ENCODE assay signal across 1 cellular context in the genomic region with DNA sequence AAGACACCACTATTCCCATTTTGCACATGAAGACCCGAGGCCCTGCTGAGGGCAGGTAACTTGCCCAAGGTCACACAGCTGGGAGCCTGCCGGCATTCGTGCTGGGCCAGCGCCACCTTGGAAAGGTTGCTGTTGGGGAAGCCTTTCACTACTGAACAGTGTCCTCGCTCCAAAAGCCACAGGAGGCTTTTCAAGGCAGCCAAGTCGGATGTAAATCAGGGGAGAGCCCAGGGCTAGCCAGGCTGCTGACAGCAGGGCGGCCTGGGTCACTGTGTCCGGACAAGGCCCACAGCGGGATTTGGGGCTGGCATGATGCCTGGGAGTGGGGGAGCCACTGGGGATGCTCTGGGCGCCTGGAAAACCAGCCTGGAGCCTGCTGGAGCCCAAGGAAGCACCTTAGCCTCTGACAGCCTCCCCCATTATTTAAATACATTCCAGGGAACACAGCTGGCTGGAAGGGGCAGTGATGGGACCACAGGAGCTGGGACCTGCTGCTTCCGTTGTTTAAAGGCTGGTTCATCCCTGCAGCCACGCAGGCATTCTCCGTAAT.
TF ChIP-seq lines count a peak whose summit lies in the region.

No MANE protein-coding gene starts in this region.

TF ChIP-seq in K562, 482 proteins besides CTCF, POLR2A, EP300 and RAD21:
- TF ChIP-seq ZSCAN32 (CRISPR knock-in tag; IDR thresholded peaks at IDR 0.05) (no peak), PML (IDR thresholded peaks at IDR 0.05; ENCODE audit: low read length) (0 out of 2 replicates have a peak, but pooled peaks have one; percentile 12), EP400 (IDR thresholded peaks at IDR 0.05) (no peak), E4F1 (CRISPR knock-in tag; IDR thresholded peaks at IDR 0.05; ENCODE audit: borderline replicate concordance) (no peak), DPF2 (IDR thresholded peaks at IDR 0.05) (no peak), SNRNP70 (optimal IDR thresholded peaks at IDR 0.05; ENCODE audit: low read depth, low read length) (peak; percentile 17), E2F4 (CRISPR knock-in tag; IDR thresholded peaks at IDR 0.05; ENCODE audit: low read depth) (no peak), USF2 (CRISPR knock-in tag; IDR thresholded peaks at IDR 0.05) (no peak), MAFK (IDR thresholded peaks at IDR 0.05; ENCODE audit: low read length) (no peak), HEY1 (CRISPR knock-in tag; IDR thresholded peaks at IDR 0.05; ENCODE audit: borderline replicate concordance) (no peak), L3MBTL2 (IDR thresholded peaks at IDR 0.05) (no peak), POLR2G (IDR thresholded peaks at IDR 0.05; ENCODE audit: low read depth, low read length) (peak; percentile 70), ZBTB12 (CRISPR knock-in tag; IDR thresholded peaks at IDR 0.05) (no peak), GATAD2A (IDR thresholded peaks at IDR 0.05) (no peak), RBFOX2 (IDR thresholded peaks at IDR 0.05; ENCODE audit: low read depth, low read length) (peak; percentile 66), POLR2B (IDR thresholded peaks at IDR 0.05; ENCODE audit: low read depth, partially characterized antibody) (peak; percentile 32), ILK (tag; IDR thresholded peaks at IDR 0.05; ENCODE audit: borderline replicate concordance, low read depth) (no peak), ZBTB26 (CRISPR knock-in tag; IDR thresholded peaks at IDR 0.05) (no peak), NR4A1 (CRISPR knock-in tag; IDR thresholded peaks at IDR 0.05) (no peak), NR4A1 (tag; IDR thresholded peaks at IDR 0.05) (no peak), GABPB1 (CRISPR knock-in tag; IDR thresholded peaks at IDR 0.05) (no peak), CBX5 (IDR thresholded peaks at IDR 0.05; ENCODE audit: borderline replicate concordance, low read depth) (no peak), ERF (CRISPR knock-in tag; IDR thresholded peaks at IDR 0.05) (no peak), ZBTB2 (IDR thresholded peaks at IDR 0.05) (no peak), POLR2AphosphoS5 (IDR thresholded peaks at IDR 0.05; ENCODE audit: control insufficient read depth, insufficient read depth, low read depth, low read length) (no peak)
- TF ChIP-seq, protein P1, sequence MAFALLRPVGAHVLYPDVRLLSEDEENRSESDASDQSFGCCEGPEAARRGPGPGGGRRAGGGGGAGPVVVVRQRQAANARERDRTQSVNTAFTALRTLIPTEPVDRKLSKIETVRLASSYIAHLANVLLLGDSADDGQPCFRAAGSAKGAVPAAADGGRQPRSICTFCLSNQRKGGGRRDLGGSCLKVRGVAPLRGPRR (CRISPR knock-in tag; IDR thresholded peaks at IDR 0.05): no peak
- TF ChIP-seq, protein P2, sequence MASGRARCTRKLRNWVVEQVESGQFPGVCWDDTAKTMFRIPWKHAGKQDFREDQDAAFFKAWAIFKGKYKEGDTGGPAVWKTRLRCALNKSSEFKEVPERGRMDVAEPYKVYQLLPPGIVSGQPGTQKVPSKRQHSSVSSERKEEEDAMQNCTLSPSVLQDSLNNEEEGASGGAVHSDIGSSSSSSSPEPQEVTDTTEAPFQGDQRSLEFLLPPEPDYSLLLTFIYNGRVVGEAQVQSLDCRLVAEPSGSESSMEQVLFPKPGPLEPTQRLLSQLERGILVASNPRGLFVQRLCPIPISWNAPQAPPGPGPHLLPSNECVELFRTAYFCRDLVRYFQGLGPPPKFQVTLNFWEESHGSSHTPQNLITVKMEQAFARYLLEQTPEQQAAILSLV (tag; IDR thresholded peaks at IDR 0.05): no peak
